In the genomic region with DNA sequence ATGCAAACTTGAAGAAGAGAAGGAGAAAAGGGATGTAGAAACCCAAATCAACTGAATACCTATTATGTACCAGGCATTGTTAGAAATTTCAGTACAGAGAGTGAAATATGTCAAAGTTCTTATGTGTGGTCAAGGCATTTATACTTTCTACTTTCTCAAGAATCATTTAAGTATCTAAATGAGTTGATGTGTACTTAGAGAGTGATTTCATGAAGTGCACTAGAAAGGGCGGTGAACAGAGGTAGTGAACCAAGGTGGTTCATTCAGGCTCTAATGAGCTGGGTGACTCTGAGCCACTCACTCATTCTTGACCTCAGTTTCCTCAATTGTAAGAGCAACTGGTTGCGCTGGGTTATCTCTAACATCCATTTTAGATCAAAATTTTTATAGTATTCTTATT, we compare ENCODE assay signal across 20 cellular contexts. TPM values are rescaled to one million over a fixed set of nuclear protein-coding genes. Genes with fewer than 3 reads are reported as not detected.
DNase-seq lines count a peak whose midpoint lies in the region; ATAC-seq, FAIRE-seq and TF ChIP-seq lines count a peak whose summit lies in the region.
"Had no signal": no experiment of that assay in that cellular context is flagged by ENCODE, and none has a peak within 500 bp of the region (broad histone marks: within the 10 kb centered on the region; RNA-seq: fewer than 3 reads in every experiment).

No MANE protein-coding gene starts in this region.

- intact Hi-C loops in CD8-positive, alpha-beta T cell (cut with DNase I, micrococcal nuclease): loop anchor here (1.0 to 5.0 kb wide), 2 partner anchors 8 to 48 kb away; no protein-coding TSS in a partner anchor

- ATAC-seq in A549: no peak
- ATAC-seq in GM18868 (IDR thresholded peaks at IDR 0.05; ENCODE audit: unreplicated experiment): peak; percentile 76
- ATAC-seq in T-helper 17 cell: no peak
- no peak for ATAC-seq in naive B cell (ENCODE audit: low read depth in 2 of 2)
- no peak for ATAC-seq in CD8-positive, alpha-beta T cell
- ATAC-seq: left cardiac atrium had no signal

- H3K27ac Mint-ChIP-seq in T-helper 17 cell (peak overlapping the region; percentile 37), naive B cell (peak overlapping the region in 5 of 6 donors; percentile 64 to 85 (median 69))
- H3K27ac Mint-ChIP-seq in CD8-positive, alpha-beta T cell: no peak overlapping the region
- H3K27ac Mint-ChIP-seq: mesothelial cell of epicardium had no signal

- H3K9me3 Mint-ChIP-seq in naive B cell: no peaks in the 10 kb centered on the region
- H3K9me3 Mint-ChIP-seq in CD8-positive, alpha-beta T cell: no peaks in the 10 kb centered on the region
- H3K9me3 Mint-ChIP-seq: mesothelial cell of epicardium had no signal

- TF ChIP-seq EP300 in A549 (IDR thresholded peaks at IDR 0.05): no peak

- H3K4me1 ChIP-seq in A549: peaks cover 52% of the 10 kb centered on the region
- H3K4me1 ChIP-seq in CD8-positive, alpha-beta T cell (ENCODE audit: insufficient read depth, low read length): peaks cover 4% of the 10 kb centered on the region

- TF ChIP-seq RAD21 in A549 (conservative IDR thresholded peaks at IDR 0.05 in 1 of 2, IDR thresholded peaks at IDR 0.05 in 1 of 2): no peak

- H3K9me3 ChIP-seq in A549: no peaks in the 10 kb centered on the region
- H3K9me3 ChIP-seq in T-helper 17 cell (ENCODE audit: control insufficient read depth, low read length, poor library complexity, severe bottlenecking): no peaks in the 10 kb centered on the region
- no peaks in the 10 kb centered on the region for H3K9me3 ChIP-seq in CD8-positive, alpha-beta T cell (ENCODE audit: low read length)

- POLR2A ChIA-PET in A549 (lab: Yijun Ruan, JAX): no interaction called here
- POLR2A ChIA-PET in CD8-positive, alpha-beta T cell (lab: Charles Lee): interaction anchor here (2.7 kb wide), 1 partner anchor 20 kb away, joined by 7 read pairs; no protein-coding TSS in a partner anchor

- FAIRE-seq in A549 (lab: Jason Lieb, UNC): no peak
- FAIRE-seq: HTR-8/SVneo had no signal

- CTCF ChIA-PET in A549 (lab: Yijun Ruan, JAX): no interaction called here
- CTCF ChIA-PET in CD8-positive, alpha-beta T cell (lab: Charles Lee): interaction anchor here (1.5 to 1.8 kb wide), 2 partner anchors 55 kb away, joined by 4 to 7 read pairs; no protein-coding TSS in a partner anchor

- H3K27me3 Mint-ChIP-seq in T-helper 17 cell: no peaks in the 10 kb centered on the region
- no peaks in the 10 kb centered on the region for H3K27me3 Mint-ChIP-seq in naive B cell
- H3K27me3 Mint-ChIP-seq in CD8-positive, alpha-beta T cell (ENCODE audit: low read depth): no peaks in the 10 kb centered on the region

- no peak for TF ChIP-seq CTCF in A549 (IDR thresholded peaks at IDR 0.05)
- TF ChIP-seq CTCF in CD8-positive, alpha-beta T cell (IDR thresholded peaks at IDR 0.05): no peak

- H3K36me3 ChIP-seq in CD8-positive, alpha-beta T cell (ENCODE audit: insufficient read depth, low read length): no peaks in the 10 kb centered on the region

- DNase-seq in A549 (ENCODE audit: low read depth in 1 of 2, low spot score in 1 of 2): no peak
- DNase-seq in T-helper 17 cell: no peak
- DNase-seq in naive B cell: no peak
- no peak for DNase-seq in CD8-positive, alpha-beta T cell
- no peak for DNase-seq in NCI-H446 (lab: John Stamatoyannopoulos, UW)
- DNase-seq in ACHN: no peak
- no peak for DNase-seq in NCI-H526 treated with DMSO at 0.1 percent for 48 hours (lab: John Stamatoyannopoulos, UW)
- DNase-seq: activated CD8-positive, alpha-beta memory T cell treated with anti-CD3 and anti-CD28 coated beads for 24 hours; caudate nucleus; dorsolateral prefrontal cortex; GM23248; Karpas-422; left cardiac atrium; NCI-H1048; NCI-H524; stimulated activated CD4-positive, alpha-beta T cell treated with anti-CD3 and anti-CD28 coated beads, Interleukin-12 subunit alpha, Interleukin-12 subunit beta, amount 100 ng/mL, for 4 hours had no signal

- no peaks in the 10 kb centered on the region for H3K27me3 ChIP-seq in CD8-positive, alpha-beta T cell (ENCODE audit: insufficient read depth, low read length)
- H3K27me3 ChIP-seq: dorsolateral prefrontal cortex had no signal

- no peaks in the 10 kb centered on the region for H3K36me3 Mint-ChIP-seq in T-helper 17 cell (ENCODE audit: low read depth)
- H3K36me3 Mint-ChIP-seq in naive B cell: no peaks in the 10 kb centered on the region
- H3K36me3 Mint-ChIP-seq in CD8-positive, alpha-beta T cell: no peaks in the 10 kb centered on the region
- H3K36me3 Mint-ChIP-seq: mesothelial cell of epicardium had no signal

- WGBS in A549 (ENCODE audit: missing lambda C conversion rate): 93% methylated on average over 2 of the region's 2 CpGs

- peak overlapping the region; percentile 58 for H3K4me3 ChIP-seq in A549
- no peak overlapping the region for H3K4me3 ChIP-seq in CD8-positive, alpha-beta T cell (ENCODE audit: low read depth, low read length)
- H3K4me3 ChIP-seq: GM23248 had no signal

- H3K4me1 Mint-ChIP-seq in T-helper 17 cell: peaks cover 3% of the 10 kb centered on the region
- H3K4me1 Mint-ChIP-seq in naive B cell: peaks cover 34 to 58% (median 55%) of the 10 kb centered on the region in 3 donors
- peaks cover 32% of the 10 kb centered on the region for H3K4me1 Mint-ChIP-seq in CD8-positive, alpha-beta T cell (ENCODE audit: low read depth)

- peak overlapping the region; percentile 81 for H3K4me2 ChIP-seq in A549

- H3K27ac ChIP-seq in A549: peak overlapping the region; percentile 77 to 90; a peak in 5 of 6 replicates
- H3K27ac ChIP-seq in CD8-positive, alpha-beta T cell (ENCODE audit: low read depth, low read length): no peak overlapping the region
- H3K27ac ChIP-seq: epithelial cell of prostate, GM23248 had no signal

- H3K4me3 Mint-ChIP-seq in T-helper 17 cell: no peak overlapping the region
- H3K4me3 Mint-ChIP-seq in naive B cell: peak overlapping the region in 3 of 8 donors; percentile 28 to 64 (median 47)
- H3K4me3 Mint-ChIP-seq in CD8-positive, alpha-beta T cell: no peak overlapping the region
- H3K4me3 Mint-ChIP-seq: mesothelial cell of epicardium had no signal

- in situ Hi-C loops in ACHN (cut with HindIII; ENCODE audit: low pct_ligation_motif_present, low pct_unique_long_range_greater_than_20kb, low sequenced_read_pairs): no loop called here

- TF ChIP-seq POLR2A in A549 (IDR thresholded peaks at IDR 0.05; ENCODE audit: low read length): no peak

TF ChIP-seq in A549, 52 proteins besides CTCF, POLR2A, EP300 and RAD21:
- TF ChIP-seq CHD2 (IDR thresholded peaks at IDR 0.05; ENCODE audit: low read length, partially characterized antibody): no peak

RNA-seq across cellular contexts. Expression of gene PDE7B, which starts 3.3 kb away (rescaled TPM):
- 13.8 and 15.7 TPM in 2 replicates for polyA plus RNA-seq in A549 (2011; rRNA removed)
- 5.6 and 6.4 TPM in 2 replicates for polyA plus RNA-seq in A549 (2012; cell fraction: cytosol; rRNA removed)
- polyA plus RNA-seq in A549 (2012; cell fraction: nucleus; rRNA removed): 6.3 and 7.2 TPM in 2 replicates
- polyA plus RNA-seq in A549 (2017; fragmentation: RNase III; extraction: RNeasy Plus Mini Kit Qiagen cat#74134 plus additional on column Dnase treatment): 4.7 to 6.6 TPM (median 6.3 TPM) in 3 replicates
- 22.6 and 28.1 TPM in 2 replicates for polyA minus RNA-seq in A549 (2011; rRNA and poly(A)+ RNA removed)
- under 1 TPM; 0.18 to 0.25 TPM for total RNA-seq in T-helper 17 cell
- 1 to 10 TPM in 5 of 6 donors, under 1 TPM in 1; 0.10 to 3.8 (median 3.0) TPM for polyA plus RNA-seq in naive B cell (ENCODE audit: low read depth in 6 of 6)
- under 1 TPM; 0.11 to 0.22 TPM for total RNA-seq in CD8-positive, alpha-beta T cell
